8 cellular contexts compared by ENCODE assay signal in the genomic region with DNA sequence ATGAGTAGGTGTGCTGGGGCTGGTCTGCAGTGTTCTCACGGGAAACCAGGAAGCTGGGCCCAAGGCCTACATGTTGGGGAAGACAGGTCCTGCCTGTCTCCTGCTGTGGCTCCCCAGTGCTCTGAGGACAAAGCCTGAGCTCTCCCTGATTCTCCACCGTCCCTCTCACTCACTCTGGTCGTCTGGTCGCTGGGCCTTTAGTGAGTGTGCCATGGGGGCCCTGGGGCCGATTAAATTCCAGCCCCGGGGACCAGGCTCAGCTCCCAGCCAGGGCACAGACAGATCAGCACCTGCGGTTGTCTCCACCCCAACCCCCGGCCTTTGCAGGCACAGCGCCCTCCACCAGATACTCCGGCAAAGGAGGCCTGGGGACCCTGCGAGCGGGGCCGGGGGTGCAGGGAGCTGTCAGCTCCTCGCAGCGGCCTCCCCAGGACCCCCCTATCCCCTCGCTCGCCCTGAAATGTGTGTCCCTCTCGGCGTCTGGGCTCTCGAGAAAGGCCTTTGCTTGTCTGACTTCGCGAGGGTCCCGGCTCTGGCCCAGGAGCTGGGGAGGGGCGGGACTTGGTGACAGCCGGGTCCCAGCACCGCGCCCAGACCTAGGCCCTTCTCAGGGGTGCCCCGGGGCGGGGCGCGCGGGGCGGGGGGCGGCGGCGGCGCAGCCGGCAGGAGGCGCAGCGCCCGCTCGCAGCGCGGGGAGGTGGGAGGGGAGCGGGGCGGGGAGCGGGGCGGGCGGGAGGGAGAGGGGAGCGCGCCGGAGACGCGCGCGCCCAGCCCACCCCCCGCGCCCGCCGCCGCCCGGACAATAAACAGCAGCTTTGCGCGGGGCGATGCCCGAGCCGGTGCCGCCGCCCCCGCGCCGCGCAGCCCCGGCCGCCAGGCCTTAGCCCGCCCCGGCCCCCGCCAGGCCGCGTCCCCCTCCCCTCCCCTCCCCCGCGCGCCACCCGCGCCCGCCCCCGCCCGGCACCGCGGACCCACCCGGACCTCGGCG. TPM values are rescaled to one million over a fixed set of nuclear protein-coding genes. Genes with fewer than 3 reads are reported as not detected.
DNase-seq lines count a peak whose midpoint lies in the region; ATAC-seq, FAIRE-seq and TF ChIP-seq lines count a peak whose summit lies in the region.

A gene with protein sequence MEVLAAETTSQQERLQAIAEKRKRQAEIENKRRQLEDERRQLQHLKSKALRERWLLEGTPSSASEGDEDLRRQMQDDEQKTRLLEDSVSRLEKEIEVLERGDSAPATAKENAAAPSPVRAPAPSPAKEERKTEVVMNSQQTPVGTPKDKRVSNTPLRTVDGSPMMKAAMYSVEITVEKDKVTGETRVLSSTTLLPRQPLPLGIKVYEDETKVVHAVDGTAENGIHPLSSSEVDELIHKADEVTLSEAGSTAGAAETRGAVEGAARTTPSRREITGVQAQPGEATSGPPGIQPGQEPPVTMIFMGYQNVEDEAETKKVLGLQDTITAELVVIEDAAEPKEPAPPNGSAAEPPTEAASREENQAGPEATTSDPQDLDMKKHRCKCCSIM (plus strand): TSS at position 782 of the 988 bp plus-strand sequence. CDS start 212 bp downstream, outside the sequence.

- no peaks in the 10 kb centered on the region for H3K36me3 ChIP-seq in pancreas

- H3K4me3 ChIP-seq in pancreas = peak within 1 kb of the TSS; percentile 15 to 47 (median 34)

- H3K4me1 ChIP-seq in pancreas = no peaks in the 10 kb centered on the region

- POLR2A ChIA-PET in RWPE1 (lab: Yijun Ruan, JAX; ENCODE audit: low non-redundant PET) = no interaction called here
- POLR2A ChIA-PET in activated CD4-positive, alpha-beta T cell treated with anti-CD3 and anti-CD28 coated beads, Interleukin-2, amount 10 ng/mL, durations not matched to agents 7 days and 5 days (lab: Charles Lee) = no interaction called here

- H3K27me3 Mint-ChIP-seq in glutamatergic neuron (ENCODE audit: unreplicated experiment) = peaks cover 22% of the 10 kb centered on the region
- H3K27me3 Mint-ChIP-seq in activated CD4-positive, alpha-beta T cell treated with anti-CD3 and anti-CD28 coated beads, Interleukin-2, amount 10 ng/mL, durations not matched to agents 7 days and 5 days = peaks cover 18% of the 10 kb centered on the region

- 14 to 21% methylated on average over 28 to 53 of the region's 93 CpGs for WGBS in pancreas, 2 donors

- DNase-seq in D341Med (ENCODE audit: low spot score) = peak; percentile 92
- DNase-seq in RWPE1 (ENCODE audit: low spot score) = no peak
- peak; percentile 86 for DNase-seq in glutamatergic neuron
- no peak for DNase-seq in pancreas
- no peak for DNase-seq in SIG-M5 (lab: John Stamatoyannopoulos, UW)
- no peak for DNase-seq in NK-92 (lab: John Stamatoyannopoulos, UW; ENCODE audit: unreplicated experiment)
- no peak for DNase-seq in activated CD4-positive, alpha-beta T cell treated with anti-CD3 and anti-CD28 coated beads, Interleukin-2, amount 10 ng/mL, durations not matched to agents 7 days and 5 days

- no peaks in the 10 kb centered on the region for H3K27me3 ChIP-seq in pancreas

- peak within 1 kb of the TSS; percentile 82 for H3K27ac Mint-ChIP-seq in glutamatergic neuron (ENCODE audit: unreplicated experiment)
- no peak within 1 kb of the TSS for H3K27ac Mint-ChIP-seq in activated CD4-positive, alpha-beta T cell treated with anti-CD3 and anti-CD28 coated beads, Interleukin-2, amount 10 ng/mL, durations not matched to agents 7 days and 5 days

- H3K9me3 Mint-ChIP-seq in glutamatergic neuron (ENCODE audit: unreplicated experiment) = peaks cover 20% of the 10 kb centered on the region
- no peaks in the 10 kb centered on the region for H3K9me3 Mint-ChIP-seq in activated CD4-positive, alpha-beta T cell treated with anti-CD3 and anti-CD28 coated beads, Interleukin-2, amount 10 ng/mL, durations not matched to agents 7 days and 5 days

- H3K4me3 Mint-ChIP-seq in glutamatergic neuron (ENCODE audit: unreplicated experiment) = peak within 1 kb of the TSS; percentile 75
- H3K4me3 Mint-ChIP-seq in activated CD4-positive, alpha-beta T cell treated with anti-CD3 and anti-CD28 coated beads, Interleukin-2, amount 10 ng/mL, durations not matched to agents 7 days and 5 days = no peak within 1 kb of the TSS

- FAIRE-seq in pancreas (lab: Jason Lieb, UNC) = no peak

- H3K4me1 Mint-ChIP-seq in glutamatergic neuron (ENCODE audit: low read depth, unreplicated experiment) = peaks cover 13% of the 10 kb centered on the region
- peaks cover 7% of the 10 kb centered on the region for H3K4me1 Mint-ChIP-seq in activated CD4-positive, alpha-beta T cell treated with anti-CD3 and anti-CD28 coated beads, Interleukin-2, amount 10 ng/mL, durations not matched to agents 7 days and 5 days

- peak in 3 of 4 donors; percentile 23 to 51 (median 41) for ATAC-seq in pancreas
- no peak for ATAC-seq in HG03196 (IDR thresholded peaks at IDR 0.05; ENCODE audit: unreplicated experiment)

- H3K27ac ChIP-seq in RWPE1 (peak within 1 kb of the TSS; percentile 73), pancreas (no peak within 1 kb of the TSS)

- TF ChIP-seq CTCF in RWPE1 (conservative IDR thresholded peaks at IDR 0.05; ENCODE audit: low read depth) (peak; percentile 26; the same call in 1 of the 2 replicates), glutamatergic neuron (IDR thresholded peaks at IDR 0.05; ENCODE audit: partially characterized antibody, unreplicated experiment) (no peak), pancreas (IDR thresholded peaks at IDR 0.05) (no peak)

- H3K9me3 ChIP-seq in pancreas = no peaks in the 10 kb centered on the region

- intact Hi-C loops in pancreas (cut with DNase I) = no loop called here

- no peaks in the 10 kb centered on the region for H3K36me3 Mint-ChIP-seq in glutamatergic neuron (ENCODE audit: unreplicated experiment)
- no peaks in the 10 kb centered on the region for H3K36me3 Mint-ChIP-seq in activated CD4-positive, alpha-beta T cell treated with anti-CD3 and anti-CD28 coated beads, Interleukin-2, amount 10 ng/mL, durations not matched to agents 7 days and 5 days (ENCODE audit: low read depth)

- CTCF ChIA-PET in RWPE1 (lab: Yijun Ruan, JAX) = interaction anchor here (0.6 to 1.3 kb wide), 4 partner anchors 8 to 124 kb away, joined by 3 to 5 read pairs (median 3); no protein-coding TSS in a partner anchor
- CTCF ChIA-PET in activated CD4-positive, alpha-beta T cell treated with anti-CD3 and anti-CD28 coated beads, Interleukin-2, amount 10 ng/mL, durations not matched to agents 7 days and 5 days (lab: Charles Lee) = interaction anchor here (0.7 kb wide), 1 partner anchor 167 kb away, joined by 3 read pairs; no protein-coding TSS in a partner anchor

RNA-seq across cellular contexts. Expression of the gene that starts here (rescaled TPM):
- total RNA-seq in glutamatergic neuron (ENCODE audit: unreplicated experiment) (349 TPM), pancreas (10 to 100 TPM in 1 of 6 donors, 1 to 10 TPM in 5; 3.5 to 12.6 (median 5.1) TPM)
- 10 to 100 TPM in 1 of 2 donors, 1 to 10 TPM in 1; 9.2 to 10.1 TPM for polyA plus RNA-seq in pancreas
- total RNA-seq in activated CD4-positive, alpha-beta T cell treated with anti-CD3 and anti-CD28 coated beads, Interleukin-2, amount 10 ng/mL, durations not matched to agents 7 days and 5 days = not detected

Comparison
In these comparisons a context has a peak if more than half of its experiments do, and no peak if none do; other contexts are left out.
1. RNA of the gene that starts here (total RNA-seq): 349 TPM in glutamatergic neuron (single experiment); 3.5 to 12.6 TPM in pancreas and not detected in activated CD4-positive, alpha-beta T cell treated with anti-CD3 and anti-CD28 coated beads, Interleukin-2, amount 10 ng/mL, durations not matched to agents 7 days and 5 days; every median in the first group is over 10 times any median in the second.
2. DNase-seq: peak in D341Med (single experiment) and glutamatergic neuron (single experiment); none in RWPE1 (single experiment), pancreas (0 of 6), SIG-M5 (single experiment), NK-92 (single experiment) and activated CD4-positive, alpha-beta T cell treated with anti-CD3 and anti-CD28 coated beads, Interleukin-2, amount 10 ng/mL, durations not matched to agents 7 days and 5 days (single experiment).